Comparison of ENCODE assay signal across 28 cellular contexts in genomic region chr11:76067099-76067498, GRCh38.
DNase-seq lines count a peak whose midpoint lies in the region; ATAC-seq and TF ChIP-seq lines count a peak whose summit lies in the region.
"Had no signal": no experiment of that assay in that cellular context is flagged by ENCODE, and none has a peak within 500 bp of the region (broad histone marks: within the 10 kb centered on the region; RNA-seq: fewer than 3 reads in every experiment).

No MANE protein-coding gene starts in this region.

- in situ Hi-C loops in GM23248 (cut with MboI) = no loop called here

- H4K20me1 ChIP-seq in GM23248 (ENCODE audit: insufficient read depth) (no peaks in the 10 kb centered on the region), OCI-LY7 (ENCODE audit: insufficient read depth, low read length) (no peaks in the 10 kb centered on the region)
- H4K20me1 ChIP-seq: BLaER1 treated with 17β-estradiol and CSF1 and Interleukin-3, amounts not matched to agents 10 nM and 100 nM had no signal

- no peaks in the 10 kb centered on the region for H3F3A ChIP-seq in GM23248 (ENCODE audit: insufficient read depth)

- BruUV-seq in OCI-LY7 (replicated peaks; lab: Mats Ljungman, UMichigan) = no TSS peak

- H3K27me3 Mint-ChIP-seq in activated B cell treated with CpG ODN at 0.5 μM for 24 hours = no peaks in the 10 kb centered on the region
- H3K27me3 Mint-ChIP-seq in CD8-positive, alpha-beta memory T cell = no peaks in the 10 kb centered on the region
- H3K27me3 Mint-ChIP-seq: activated naive CD8-positive, alpha-beta T cell treated with anti-CD3 and anti-CD28 coated beads, Interleukin-2, amount 10 ng/mL, durations not matched to agents 7 days and 5 days; activated T-cell treated with anti-CD3 and anti-CD28 coated beads, Interleukin-2, amount 50 U/mL, for 24 hours had no signal

- no peak overlapping the region for H3K4me3 ChIP-seq in GM23248
- no peak overlapping the region for H3K4me3 ChIP-seq in fibroblast of pulmonary artery (replicated peaks; ENCODE audit: low read depth, low read length)
- no peak overlapping the region for H3K4me3 ChIP-seq in OCI-LY7 (ENCODE audit: low read depth, low read length, poor library complexity, severe bottlenecking)
- no peak overlapping the region for H3K4me3 ChIP-seq in CD8-positive, alpha-beta memory T cell (ENCODE audit: low read length)
- H3K4me3 ChIP-seq: ascending aorta; BLaER1 treated with 17β-estradiol and CSF1 and Interleukin-3, amounts not matched to agents 10 nM and 100 nM; SJSA1; thyroid gland; vagina had no signal

- H3K27ac Mint-ChIP-seq in activated B cell treated with CpG ODN at 0.5 μM for 24 hours = peak overlapping the region; percentile 14
- peak overlapping the region in 3 of 8 donors; percentile 18 to 51 (median 47) for H3K27ac Mint-ChIP-seq in CD8-positive, alpha-beta memory T cell
- H3K27ac Mint-ChIP-seq: activated naive CD8-positive, alpha-beta T cell treated with anti-CD3 and anti-CD28 coated beads, Interleukin-2, amount 10 ng/mL, durations not matched to agents 7 days and 5 days; activated T-cell treated with anti-CD3 and anti-CD28 coated beads, Interleukin-2, amount 50 U/mL, for 24 hours; immature natural killer cell had no signal

- no peak overlapping the region for H3K4me2 ChIP-seq in GM23248 (ENCODE audit: unreplicated experiment)
- H3K4me2 ChIP-seq in OCI-LY7 (ENCODE audit: low read length) = no peak overlapping the region
- H3K4me2 ChIP-seq: BLaER1 treated with 17β-estradiol and CSF1 and Interleukin-3, amounts not matched to agents 10 nM and 100 nM had no signal

- H3K9me3 Mint-ChIP-seq in activated B cell treated with CpG ODN at 0.5 μM for 24 hours = no peaks in the 10 kb centered on the region
- no peaks in the 10 kb centered on the region for H3K9me3 Mint-ChIP-seq in CD8-positive, alpha-beta memory T cell
- H3K9me3 Mint-ChIP-seq: activated naive CD8-positive, alpha-beta T cell treated with anti-CD3 and anti-CD28 coated beads, Interleukin-2, amount 10 ng/mL, durations not matched to agents 7 days and 5 days; activated T-cell treated with anti-CD3 and anti-CD28 coated beads, Interleukin-2, amount 50 U/mL, for 24 hours; immature natural killer cell had no signal

- H3K79me2 ChIP-seq in GM23248 (ENCODE audit: insufficient read depth) = no peaks in the 10 kb centered on the region
- no peaks in the 10 kb centered on the region for H3K79me2 ChIP-seq in OCI-LY7 (ENCODE audit: insufficient read depth, low read depth, low read length)

- H3K9ac ChIP-seq in GM23248 = no peak overlapping the region
- H3K9ac ChIP-seq: BLaER1 treated with 17β-estradiol and CSF1 and Interleukin-3, amounts not matched to agents 10 nM and 100 nM had no signal

- ATAC-seq in activated B cell treated with CpG ODN at 0.5 μM for 24 hours (ENCODE audit: low read depth) (no peak), esophagus mucosa (no peak)
- ATAC-seq: left lobe of liver, sciatic nerve had no signal

- intact Hi-C loops in activated B cell treated with CpG ODN at 0.5 μM for 24 hours (cut with micrococcal nuclease) = no loop called here
- intact Hi-C loops in OCI-LY7 (cut with micrococcal nuclease; ENCODE audit: unreplicated experiment) = no loop called here

- 98 to 100% methylated on average over 2 of the region's 2 CpGs for WGBS in GM23248 (ENCODE audit: low coverage in 1 of 2, low lambda C conversion rate in 2 of 2, missing lambda C conversion rate in 2 of 2), 2 experiments

- H2AFZ ChIP-seq in GM23248 (no peak overlapping the region), OCI-LY7 (ENCODE audit: low read length) (no peak overlapping the region)

- no peaks in the 10 kb centered on the region for H3K27me3 ChIP-seq in GM23248 (replicated peaks; ENCODE audit: insufficient read depth)
- no peaks in the 10 kb centered on the region for H3K27me3 ChIP-seq in CD8-positive, alpha-beta memory T cell (ENCODE audit: insufficient read depth, low read length, poor library complexity, severe bottlenecking)
- H3K27me3 ChIP-seq: ascending aorta; BLaER1 treated with 17β-estradiol and CSF1 and Interleukin-3, amounts not matched to agents 10 nM and 100 nM; SJSA1; thyroid gland; vagina had no signal

- no peaks in the 10 kb centered on the region for H3K9me2 ChIP-seq in GM23248 (ENCODE audit: insufficient read depth)
- no peaks in the 10 kb centered on the region for H3K9me2 ChIP-seq in OCI-LY7 (ENCODE audit: insufficient read depth, low read length)

- H3K27ac ChIP-seq in GM23248 (no peak overlapping the region), OCI-LY7 (ENCODE audit: low read depth, low read length, poor library complexity, severe bottlenecking) (no peak overlapping the region)
- no peak overlapping the region for H3K27ac ChIP-seq in CD8-positive, alpha-beta memory T cell (ENCODE audit: low read depth, low read length)
- H3K27ac ChIP-seq: ascending aorta; BLaER1 treated with 17β-estradiol and CSF1 and Interleukin-3, amounts not matched to agents 10 nM and 100 nM; RWPE1; SJSA1; vagina had no signal

- H3K4me1 Mint-ChIP-seq in activated B cell treated with CpG ODN at 0.5 μM for 24 hours = peaks cover 14% of the 10 kb centered on the region
- H3K4me1 Mint-ChIP-seq in CD8-positive, alpha-beta memory T cell = no peaks in the 10 kb centered on the region
- H3K4me1 Mint-ChIP-seq: activated naive CD8-positive, alpha-beta T cell treated with anti-CD3 and anti-CD28 coated beads, Interleukin-2, amount 10 ng/mL, durations not matched to agents 7 days and 5 days had no signal

- H3K36me3 ChIP-seq in GM23248 (ENCODE audit: low read depth) (0 out of 2 replicates have a peak, but pooled peaks cover 4% of the 10 kb centered on the region), OCI-LY7 (ENCODE audit: insufficient read depth, low read length) (peaks cover 60% of the 10 kb centered on the region)
- H3K36me3 ChIP-seq in CD8-positive, alpha-beta memory T cell (ENCODE audit: insufficient read depth, low read length) = no peaks in the 10 kb centered on the region
- H3K36me3 ChIP-seq: SJSA1, thyroid gland had no signal

- no peak overlapping the region for H3K4me3 Mint-ChIP-seq in activated B cell treated with CpG ODN at 0.5 μM for 24 hours
- H3K4me3 Mint-ChIP-seq in CD8-positive, alpha-beta memory T cell = no peak overlapping the region
- H3K4me3 Mint-ChIP-seq: activated naive CD8-positive, alpha-beta T cell treated with anti-CD3 and anti-CD28 coated beads, Interleukin-2, amount 10 ng/mL, durations not matched to agents 7 days and 5 days; activated T-cell treated with anti-CD3 and anti-CD28 coated beads, Interleukin-2, amount 50 U/mL, for 24 hours; immature natural killer cell had no signal

- no peaks in the 10 kb centered on the region for H3K9me3 ChIP-seq in GM23248 (ENCODE audit: low read depth)
- H3K9me3 ChIP-seq in OCI-LY7 (ENCODE audit: low read length) = no peaks in the 10 kb centered on the region
- H3K9me3 ChIP-seq in CD8-positive, alpha-beta memory T cell (ENCODE audit: low read length) = no peaks in the 10 kb centered on the region
- H3K9me3 ChIP-seq: ascending aorta; BLaER1 treated with 17β-estradiol and CSF1 and Interleukin-3, amounts not matched to agents 10 nM and 100 nM; SJSA1; thyroid gland; vagina had no signal

- H3K36me3 Mint-ChIP-seq in activated B cell treated with CpG ODN at 0.5 μM for 24 hours (ENCODE audit: low read depth) = peaks cover 75% of the 10 kb centered on the region
- peaks cover 4 to 36% (median 24%) of the 10 kb centered on the region in 3 donors for H3K36me3 Mint-ChIP-seq in CD8-positive, alpha-beta memory T cell

- TF ChIP-seq CTCF in activated B cell treated with CpG ODN at 0.5 μM for 24 hours (IDR thresholded peaks at IDR 0.05) (no peak), fibroblast of pulmonary artery (IDR thresholded peaks at IDR 0.05; ENCODE audit: low read length, missing control alignments) (no peak), OCI-LY7 (conservative IDR thresholded peaks at IDR 0.05; ENCODE audit: low read length) (no peak)

- DNase-seq in GM23248 = peak; percentile 46
- DNase-seq in activated B cell treated with CpG ODN at 0.5 μM for 24 hours = no peak
- peak; percentile 31 for DNase-seq in fibroblast of pulmonary artery (ENCODE audit: low read depth)
- DNase-seq in OCI-LY7 (ENCODE audit: low spot score) = no peak
- no peak for DNase-seq in amygdala (lab: John Stamatoyannopoulos, UW)
- no peak for DNase-seq in CD8-positive, alpha-beta memory T cell
- DNase-seq: activated gamma-delta T cell; activated naive CD8-positive, alpha-beta T cell treated with anti-CD3 and anti-CD28 coated beads, Interleukin-2, amount 10 ng/mL, durations not matched to agents 7 days and 5 days; activated T-cell treated with anti-CD3 and anti-CD28 coated beads, Interleukin-2, amount 50 U/mL, for 24 hours; cerebellar nuclear complex; COR-L47; GDM1; hippocampal formation; immature natural killer cell; mesendoderm; NCI-H1105; NCI-H187 treated with DMSO at 0.1 percent for 48 hours; NCI-H510A treated with DMSO at 0.1 percent for 48 hours; stimulated activated CD4-positive, alpha-beta T cell treated with anti-CD3 and anti-CD28 coated beads, Interleukin-4, amount 100 ng/mL, for 1 hour; thyroid gland had no signal

- CTCF ChIA-PET in activated B cell treated with CpG ODN at 0.5 μM for 24 hours (lab: Charles Lee) = no interaction called here
- CTCF ChIA-PET in OCI-LY7 (lab: Charles Lee; ENCODE audit: unreplicated experiment) = no interaction called here
- CTCF ChIA-PET in CD8-positive, alpha-beta memory T cell (lab: Charles Lee) = no interaction called here

- POLR2A ChIA-PET in activated B cell treated with CpG ODN at 0.5 μM for 24 hours (lab: Charles Lee) (no interaction called here), OCI-LY7 (lab: Charles Lee) (interaction anchor here (1.0 to 1.6 kb wide), 2 partner anchors 10 to 20 kb away, joined by 3 to 4 read pairs; no protein-coding TSS in a partner anchor)
- POLR2A ChIA-PET in CD8-positive, alpha-beta memory T cell (lab: Charles Lee) = no interaction called here

- H3K4me1 ChIP-seq in GM23248 (ENCODE audit: insufficient read depth) = no peaks in the 10 kb centered on the region
- no peaks in the 10 kb centered on the region for H3K4me1 ChIP-seq in OCI-LY7 (ENCODE audit: insufficient read depth, low read length, poor library complexity, severe bottlenecking)
- H3K4me1 ChIP-seq in CD8-positive, alpha-beta memory T cell (ENCODE audit: insufficient read depth, low read length) = no peaks in the 10 kb centered on the region
- H3K4me1 ChIP-seq: ascending aorta, SJSA1, vagina had no signal

Comparison
In these comparisons a context has a peak if more than half of its experiments do, and no peak if none do; other contexts are left out.
1. DNase-seq: peak in GM23248 (single experiment) and fibroblast of pulmonary artery (single experiment); none in activated B cell treated with CpG ODN at 0.5 μM for 24 hours (single experiment), OCI-LY7 (single experiment), amygdala (0 of 56) and CD8-positive, alpha-beta memory T cell (0 of 5).